ENCODE assay signal across 9 cellular contexts in genomic region chr12:43336962-43337555, GRCh38.
A peak's percentile ranks its signal among the peaks of the same experiment; 100 is the strongest.
DNase-seq lines count a peak whose midpoint lies in the region; TF ChIP-seq lines count a peak whose summit lies in the region.
"Had no signal": no experiment of that assay in that cellular context is flagged by ENCODE, and none has a peak within 500 bp of the region (broad histone marks: within the 10 kb centered on the region; RNA-seq: fewer than 3 reads in every experiment).

No MANE protein-coding gene starts in this region.

- H3K4me3 Mint-ChIP-seq in neural progenitor cell, result no peak overlapping the region

- DNase-seq in GM03348 (ENCODE audit: low spot score) (peak; percentile 46), mammary epithelial cell (peak; percentile 16), neural progenitor cell (ENCODE audit: low spot score) (peak; percentile 33), KG1 (lab: John Stamatoyannopoulos, UW) (no peak), activated gamma-delta T cell treated with Interleukin-2 at 50 U/mL for 16 hours (no peak), epidermal melanocyte (ENCODE audit: insufficient read length, low spot score) (no peak), posterior cingulate gyrus (no peak)

- H3K27ac Mint-ChIP-seq in neural progenitor cell, result no peak overlapping the region

- dilution Hi-C loops in mammary epithelial cell (cut with HindIII; ENCODE audit: low sequenced_read_pairs), result no loop called here

- no peaks in the 10 kb centered on the region for H3K9me3 ChIP-seq in mammary epithelial cell (replicated peaks; ENCODE audit: insufficient read depth, low read length)
- H3K9me3 ChIP-seq in neural progenitor cell (ENCODE audit: low read depth), result no peaks in the 10 kb centered on the region
- H3K9me3 ChIP-seq: neutrophil had no signal

- H3K4me2 ChIP-seq in mammary epithelial cell (ENCODE audit: insufficient read depth, low read depth, low read length) (no peak overlapping the region), neural progenitor cell (no peak overlapping the region)

- H3K4me1 Mint-ChIP-seq in neural progenitor cell, result peaks cover 24% of the 10 kb centered on the region

- H3K36me3 ChIP-seq in mammary epithelial cell (ENCODE audit: insufficient read depth, low read length), result no peaks in the 10 kb centered on the region
- H3K36me3 ChIP-seq in neural progenitor cell, result no peaks in the 10 kb centered on the region
- H3K36me3 ChIP-seq: neutrophil had no signal

- H3K79me2 ChIP-seq in mammary epithelial cell (ENCODE audit: insufficient read depth, low read length), result no peaks in the 10 kb centered on the region
- no peaks in the 10 kb centered on the region for H3K79me2 ChIP-seq in neural progenitor cell (ENCODE audit: low read depth)

- H3K27ac ChIP-seq in mammary epithelial cell (ENCODE audit: insufficient read depth, low read depth, low read length), result no peak overlapping the region
- no peak overlapping the region for H3K27ac ChIP-seq in neural progenitor cell

- H3K27me3 Mint-ChIP-seq in neural progenitor cell (ENCODE audit: insufficient read depth, low read depth), result no peaks in the 10 kb centered on the region

- BruUV-seq in mammary epithelial cell (replicated peaks; lab: Mats Ljungman, UMichigan), result no TSS peak

- H3K9ac ChIP-seq in mammary epithelial cell (ENCODE audit: insufficient read depth, low read length) (no peak overlapping the region), neural progenitor cell (no peak overlapping the region)

- TF ChIP-seq CTCF in LNCAP (IDR thresholded peaks at IDR 0.05) (peak; percentile 67), mammary epithelial cell (conservative IDR thresholded peaks at IDR 0.05 in 1 of 2, IDR thresholded peaks at IDR 0.05 in 1 of 2; ENCODE audit: extremely low read depth in 1 of 2, insufficient read depth in 1 of 2, low read depth in 1 of 2, low read length in 2 of 2) (peak; percentile 57 to 59), neural progenitor cell (IDR thresholded peaks at IDR 0.05) (peak; percentile 72)

- no peaks in the 10 kb centered on the region for H3K27me3 ChIP-seq in mammary epithelial cell (ENCODE audit: insufficient read depth, low read length)
- no peaks in the 10 kb centered on the region for H3K27me3 ChIP-seq in neural progenitor cell

- intact Hi-C loops in mammary epithelial cell (cut with micrococcal nuclease), result loop anchor here (1.0 to 10.0 kb wide), 8 partner anchors 52 to 1652 kb away; partner anchors contain the start of genes PPHLN1, PRICKLE1 and ZCRB1
- intact Hi-C loops in posterior cingulate gyrus (cut with DNase I), result loop anchor here (2.0 kb wide), 1 partner anchor 854 kb away; no protein-coding TSS in a partner anchor

- no peaks in the 10 kb centered on the region for H3K9me3 Mint-ChIP-seq in neural progenitor cell

- H3K4me1 ChIP-seq in mammary epithelial cell (ENCODE audit: insufficient read depth, low read length) (peaks cover 39% of the 10 kb centered on the region), neural progenitor cell (peaks cover 7% of the 10 kb centered on the region)

- no peaks in the 10 kb centered on the region for H3K36me3 Mint-ChIP-seq in neural progenitor cell

- WGBS in mammary epithelial cell (ENCODE audit: low coverage, missing lambda C conversion rate), result 0% methylated on average over 1 of the region's 1 CpG

- CTCF ChIA-PET in mammary epithelial cell (lab: Charles Lee; ENCODE audit: low non-redundant PET), result interaction anchor here (0.6 to 0.9 kb wide), 2 partner anchors 11 to 117 kb away, joined by 3 to 6 read pairs; no protein-coding TSS in a partner anchor

- H2AFZ ChIP-seq in mammary epithelial cell (ENCODE audit: low read depth, low read length) (peak overlapping the region; percentile 0), neural progenitor cell (replicated peaks) (no peak overlapping the region)

- in situ Hi-C loops in mammary epithelial cell (cut with MboI; ENCODE audit: low sequenced_read_pairs in 2 of 2), result no loop called here

- no peaks in the 10 kb centered on the region for H3F3A ChIP-seq in neural progenitor cell (ENCODE audit: low read depth)

- H3K4me3 ChIP-seq in mammary epithelial cell (replicated peaks in 1 of 3; ENCODE audit: insufficient read depth in 1 of 3, low read depth in 2 of 3, low read length in 3 of 3) (no peak overlapping the region), neural progenitor cell (no peak overlapping the region)

- H4K20me1 ChIP-seq in mammary epithelial cell (ENCODE audit: insufficient read depth, low read length) (no peaks in the 10 kb centered on the region), neural progenitor cell (ENCODE audit: low read depth) (no peaks in the 10 kb centered on the region)

Comparison
In these comparisons a context has a peak if more than half of its experiments do, and no peak if none do; other contexts are left out.
1. DNase-seq: peak in GM03348 (single experiment), mammary epithelial cell (single experiment) and neural progenitor cell (single experiment); none in KG1 (single experiment), activated gamma-delta T cell treated with Interleukin-2 at 50 U/mL for 16 hours (single experiment), epidermal melanocyte (single experiment) and posterior cingulate gyrus (0 of 10).
2. Peak in every context shown above with its lines, with median percentiles within 50 percentile points of each other: CTCF ChIP-seq.